In genomic region chr19:58581227-58582141, GRCh38 we compare ENCODE assay signal across 2 cellular contexts.
A peak's percentile ranks its signal among the peaks of the same experiment; 100 is the strongest.
TF ChIP-seq lines count a peak whose summit lies in the region.

No MANE protein-coding gene starts in this region.

TF ChIP-seq in SK-N-SH, 30 proteins besides CTCF, POLR2A, EP300 and RAD21 (continued from another document):
- peak; percentile 39; the same call in 1 of the 2 replicates for TF ChIP-seq ZBTB33 (IDR thresholded peaks at IDR 0.05; ENCODE audit: borderline replicate concordance, low read depth)

TF ChIP-seq in SK-N-SH treated with all-trans-retinoic acid at 6 μM for 48 hours, 23 proteins besides CTCF, POLR2A, EP300 and RAD21:
- TF ChIP-seq CSRNP3 (CRISPR knock-in tag; IDR thresholded peaks at IDR 0.05), result no peak
- TF ChIP-seq PPARA (CRISPR knock-in tag; IDR thresholded peaks at IDR 0.05; ENCODE audit: borderline replicate concordance), result no peak
- TF ChIP-seq TSHZ2 (CRISPR knock-in tag; IDR thresholded peaks at IDR 0.05), result no peak
- no peak for TF ChIP-seq ESRRG (CRISPR knock-in tag; IDR thresholded peaks at IDR 0.05)
- TF ChIP-seq ZFP3 (CRISPR knock-in tag; IDR thresholded peaks at IDR 0.05), result no peak
- TF ChIP-seq BACH2 (CRISPR knock-in tag; IDR thresholded peaks at IDR 0.05; ENCODE audit: borderline replicate concordance), result no peak
- TF ChIP-seq GLIS3 (CRISPR knock-in tag; IDR thresholded peaks at IDR 0.05), result no peak
- no peak for TF ChIP-seq RARB (CRISPR knock-in tag; IDR thresholded peaks at IDR 0.05)
- TF ChIP-seq PATZ1 (CRISPR knock-in tag; IDR thresholded peaks at IDR 0.05; ENCODE audit: borderline replicate concordance), result no peak
TF ChIP-seq in SK-N-SH treated with all-trans-retinoic acid at 6 μM for 48 hours: peak in this region for 0.
